Comparison of ENCODE assay signal across 8 cellular contexts in the genomic region with DNA sequence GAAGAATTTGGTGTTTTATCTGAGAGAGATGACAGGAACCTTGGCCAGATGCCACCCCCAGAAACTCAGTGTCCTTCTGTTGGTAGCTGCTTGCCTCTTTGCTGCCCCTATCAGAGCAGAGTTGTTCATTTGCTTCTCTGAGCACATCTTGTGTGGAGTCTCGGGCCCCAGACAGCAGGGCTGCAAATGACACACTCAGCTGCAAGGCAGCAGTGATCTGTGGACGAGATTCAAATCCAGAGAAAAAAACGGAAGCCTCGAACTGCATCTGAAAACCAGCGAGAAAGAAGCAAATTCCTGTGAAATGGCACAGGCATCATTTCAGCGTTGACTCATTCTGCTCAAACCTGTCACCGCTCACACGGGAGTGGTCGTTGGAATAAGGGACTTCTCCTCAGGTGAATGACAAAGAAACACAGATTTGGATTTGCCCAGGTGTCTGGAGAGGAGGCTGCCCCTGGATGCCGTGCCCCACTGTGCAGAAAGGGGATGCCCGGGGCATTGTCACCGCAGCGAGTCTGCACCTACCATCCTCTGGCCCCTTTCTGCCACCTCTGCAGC.
DNase-seq lines count a peak whose midpoint lies in the region; ATAC-seq and TF ChIP-seq lines count a peak whose summit lies in the region.

No MANE protein-coding gene starts in this region.

- no peak overlapping the region for H2BK20ac ChIP-seq in IMR-90 (ENCODE audit: low read depth, low read length)
- H2BK20ac ChIP-seq in H9 (ENCODE audit: low read depth, low read length, poor library complexity, severe bottlenecking) = no peak overlapping the region

- peaks cover 2% of the 10 kb centered on the region; the same call in 1 of the 2 replicates for H3K27me3 Mint-ChIP-seq in H9 (ENCODE audit: low read depth)

- H3T11ph ChIP-seq in H9 (ENCODE audit: low read length) = no peak overlapping the region

- H3K56ac ChIP-seq in IMR-90 (ENCODE audit: extremely low read depth, insufficient read depth, low read length) (no peak overlapping the region), H9 (ENCODE audit: insufficient read length, low read depth, low read length) (no peak overlapping the region)

- H3K9me1 ChIP-seq in IMR-90 (ENCODE audit: insufficient read depth, low read length) = no peaks in the 10 kb centered on the region

- H3K27ac ChIP-seq in IMR-90 (ENCODE audit: insufficient read depth, low read length) = no peak overlapping the region
- peak overlapping the region; percentile 22 for H3K27ac ChIP-seq in lower lobe of right lung
- H3K27ac ChIP-seq in H9 (ENCODE audit: insufficient read length, low read depth, low read length) = no peak overlapping the region

- H2AFZ ChIP-seq in IMR-90 (replicated peaks; ENCODE audit: low read length, poor library complexity) = peak overlapping the region; percentile 26
- no peak overlapping the region for H2AFZ ChIP-seq in H9 (ENCODE audit: low read length)

- H4K8ac ChIP-seq in IMR-90 (ENCODE audit: low read depth in 2 of 2, low read length in 2 of 2) = no peak overlapping the region
- no peak overlapping the region for H4K8ac ChIP-seq in H9 (replicated peaks; ENCODE audit: insufficient read length, low read depth, low read length)

- DNase-seq in NCI-H526 (lab: John Stamatoyannopoulos, UW) = peak; percentile 18 to 61
- no peak for DNase-seq in NCI-H526 treated with DMSO at 0.1 percent for 48 hours (lab: John Stamatoyannopoulos, UW)
- peak; percentile 7 for DNase-seq in IMR-90
- peak; percentile 81 for DNase-seq in activated CD8-positive, alpha-beta memory T cell treated with anti-CD3 and anti-CD28 coated beads, Interleukin-2, amount 50 U/mL, for 48 hours
- DNase-seq in lower lobe of right lung = no peak
- peak; percentile 53 for DNase-seq in stimulated activated naive CD4-positive, alpha-beta T cell treated with Interleukin-2 at 50 U/mL for 16 hours (lab: John Stamatoyannopoulos, UW)
- DNase-seq in H9 = no peak

- H2BK5ac ChIP-seq in IMR-90 (ENCODE audit: low read depth, low read length, poor library complexity, severe bottlenecking) = no peak overlapping the region
- no peak overlapping the region for H2BK5ac ChIP-seq in H9 (ENCODE audit: insufficient read length, low read length)

- H2BK120ac ChIP-seq in IMR-90 (ENCODE audit: low read depth, low read length) (no peak overlapping the region), H9 (ENCODE audit: low read depth, low read length, poor library complexity, severe bottlenecking) (no peak overlapping the region)

- H3K23me2 ChIP-seq in H9 (ENCODE audit: insufficient read length, low read depth, low read length, poor library complexity, severe bottlenecking) = no peaks in the 10 kb centered on the region

- H3K18ac ChIP-seq in IMR-90 (ENCODE audit: low read depth, low read length) (no peak overlapping the region), H9 (ENCODE audit: insufficient read length, low read depth, low read length) (no peak overlapping the region)

- no peak for TF ChIP-seq RAD21 in IMR-90 (IDR thresholded peaks at IDR 0.05; ENCODE audit: low read length)

- no peak overlapping the region for H2AK9ac ChIP-seq in IMR-90 (replicated peaks; ENCODE audit: low read depth, low read length, poor library complexity)

- H3K9ac ChIP-seq in IMR-90 (ENCODE audit: low read depth, low read length) (no peak overlapping the region), H9 (ENCODE audit: extremely low read depth, insufficient read length, low read length) (no peak overlapping the region)

- no peak overlapping the region for H3K4me3 Mint-ChIP-seq in H9

- no peaks in the 10 kb centered on the region for H3K79me2 ChIP-seq in H9 (ENCODE audit: insufficient read depth, low read length)

- intact Hi-C loops in IMR-90 (cut with micrococcal nuclease) = no loop called here
- intact Hi-C loops in lower lobe of right lung (cut with DNase I) = no loop called here

- H3K4me1 ChIP-seq in IMR-90 (ENCODE audit: control insufficient read depth, insufficient read depth, low read length) (peaks cover 5% of the 10 kb centered on the region; the same call in 1 of the 2 replicates), lower lobe of right lung (peaks cover 27% of the 10 kb centered on the region), H9 (ENCODE audit: insufficient read depth, low read length) (no peaks in the 10 kb centered on the region)

- H2BK12ac ChIP-seq in H9 (ENCODE audit: insufficient read length, low read depth, low read length) = no peak overlapping the region

- peaks cover 20 to 22% of the 10 kb centered on the region in 2 experiments for H3K4me1 Mint-ChIP-seq in H9

- H2AK5ac ChIP-seq in IMR-90 (ENCODE audit: low read depth, low read length) = no peak overlapping the region
- H2AK5ac ChIP-seq in H9 (ENCODE audit: insufficient read length, low read length) = no peak overlapping the region

- H4K91ac ChIP-seq in IMR-90 (ENCODE audit: insufficient read depth, low read depth, low read length) (no peak overlapping the region), H9 (ENCODE audit: insufficient read length, low read depth, low read length) (no peak overlapping the region)

- no peak overlapping the region for H4K5ac ChIP-seq in IMR-90 (ENCODE audit: low read depth, low read length)
- H4K5ac ChIP-seq in H9 (ENCODE audit: insufficient read length, low read depth, low read length) = no peak overlapping the region

- H3K27ac Mint-ChIP-seq in H9 = peak overlapping the region in 1 of 3 experiments; percentile 57; a peak in 1 of 7 replicates

- H3K4me3 ChIP-seq in IMR-90 (ENCODE audit: insufficient read depth, low read depth, low read length) (no peak overlapping the region), lower lobe of right lung (no peak overlapping the region)

- no TSS peak for BruUV-seq in IMR-90 (replicated peaks; lab: Mats Ljungman, UMichigan)

- 67% methylated on average over 6 of the region's 13 CpGs; no CpG with 5 or more reads in 1 of the 2 experiments for WGBS in IMR-90 (ENCODE audit: extremely low coverage in 2 of 2, insufficient read length in 1 of 2), 2 experiments
- WGBS in H9 (ENCODE audit: extremely low coverage, insufficient read length, low lambda C conversion rate) = no CpG with 5 or more reads among the region's 13 CpGs

- CTCF ChIA-PET in IMR-90 (lab: Yijun Ruan, JAX) = no interaction called here

- H3K4me2 ChIP-seq in IMR-90 (ENCODE audit: low read depth, low read length) (no peak overlapping the region), H9 (ENCODE audit: insufficient read depth, insufficient read length, low read length) (no peak overlapping the region)

- in situ Hi-C loops in IMR-90 (cut with MboI; ENCODE audit: low sequenced_read_pairs) = no loop called here

- no peaks in the 10 kb centered on the region for H3K36me3 Mint-ChIP-seq in H9 (ENCODE audit: insufficient read depth in 1 of 3, low read depth in 3 of 3)

- dilution Hi-C loops in IMR-90 (cut with HindIII; ENCODE audit: low sequenced_read_pairs, unreplicated experiment) = no loop called here

- no peak overlapping the region for H3K23ac ChIP-seq in IMR-90 (ENCODE audit: low read depth, low read length)
- H3K23ac ChIP-seq in H9 (ENCODE audit: insufficient read length, low read depth, low read length) = no peak overlapping the region

- H4K20me1 ChIP-seq in IMR-90 (ENCODE audit: insufficient read depth, low read length) (no peaks in the 10 kb centered on the region), H9 (ENCODE audit: control insufficient read depth, insufficient read depth, insufficient read length) (no peaks in the 10 kb centered on the region)

- H3K9me3 Mint-ChIP-seq in H9 = peaks cover 0 to 3% of the 10 kb centered on the region in 2 experiments; a peak in 1 of 5 replicates

- H3K27me3 ChIP-seq in IMR-90 (ENCODE audit: control insufficient read depth, insufficient read depth, low read length) (no peaks in the 10 kb centered on the region), lower lobe of right lung (ENCODE audit: low read depth) (no peaks in the 10 kb centered on the region), H9 (ENCODE audit: insufficient read depth, low read length) (no peaks in the 10 kb centered on the region)

- no peak for TF ChIP-seq POLR2A in IMR-90 (IDR thresholded peaks at IDR 0.05; ENCODE audit: low read depth, low read length)

- POLR2A ChIA-PET in IMR-90 (lab: Charles Lee; ENCODE audit: unreplicated experiment) = no interaction called here

- H3K36me3 ChIP-seq in IMR-90 (ENCODE audit: control insufficient read depth, insufficient read depth, low read length) = no peaks in the 10 kb centered on the region
- H3K36me3 ChIP-seq in lower lobe of right lung = no peaks in the 10 kb centered on the region

- ATAC-seq in IMR-90 (ENCODE audit: low read depth) (peak; percentile 53), lower lobe of right lung (peak; percentile 9 to 29), GM18870 (IDR thresholded peaks at IDR 0.05; ENCODE audit: unreplicated experiment) (no peak)

- 0 out of 2 replicates have a peak overlapping the region, but pooled peaks have one; percentile 2 for H3K14ac ChIP-seq in IMR-90 (replicated peaks; ENCODE audit: low read depth, low read length)
- H3K14ac ChIP-seq in H9 (ENCODE audit: insufficient read depth, low read length) = no peak overlapping the region

- H3K79me1 ChIP-seq in IMR-90 (ENCODE audit: low read depth in 1 of 2, low read length in 2 of 2) (no peaks in the 10 kb centered on the region), H9 (ENCODE audit: insufficient read depth, low read depth, low read length, poor library complexity, severe bottlenecking) (no peaks in the 10 kb centered on the region)

- H2BK15ac ChIP-seq in IMR-90 (ENCODE audit: low read depth, low read length) (no peak overlapping the region), H9 (ENCODE audit: low read depth, low read length) (no peak overlapping the region)

- H3K4ac ChIP-seq in IMR-90 (ENCODE audit: low read depth, low read length) = peak overlapping the region; percentile 22
- H3K4ac ChIP-seq in H9 (ENCODE audit: low read depth, low read length) = no peak overlapping the region

- peaks cover 4% of the 10 kb centered on the region for H3K9me3 ChIP-seq in IMR-90 (ENCODE audit: control insufficient read depth, insufficient read depth, low read length)
- H3K9me3 ChIP-seq in lower lobe of right lung = no peaks in the 10 kb centered on the region
- no peaks in the 10 kb centered on the region for H3K9me3 ChIP-seq in H9 (ENCODE audit: control insufficient read depth, low read depth, low read length)

- TF ChIP-seq CTCF in IMR-90 (conservative IDR thresholded peaks at IDR 0.05; ENCODE audit: low read depth, low read length) (no peak), lower lobe of right lung (IDR thresholded peaks at IDR 0.05) (no peak), H9 (conservative IDR thresholded peaks at IDR 0.05) (no peak)

TF ChIP-seq in IMR-90, 13 proteins besides CTCF, POLR2A, EP300 and RAD21 (continues in another document):
- TF ChIP-seq MXI1 (IDR thresholded peaks at IDR 0.05; ENCODE audit: borderline replicate concordance, low read depth, low read length) (no peak), BHLHE40 (IDR thresholded peaks at IDR 0.05; ENCODE audit: low read depth, low read length) (no peak), MAFK (IDR thresholded peaks at IDR 0.05; ENCODE audit: low read depth, low read length) (no peak), SMC3 (IDR thresholded peaks at IDR 0.05; ENCODE audit: low read depth, low read length) (no peak), RCOR1 (IDR thresholded peaks at IDR 0.05; ENCODE audit: insufficient replicate concordance, low read length) (no peak), MAZ (IDR thresholded peaks at IDR 0.05; ENCODE audit: borderline replicate concordance, low read depth, low read length) (no peak)

Comparison
In these comparisons a context has a peak if more than half of its experiments do, and no peak if none do; other contexts are left out.
1. DNase-seq: peak in NCI-H526 (2 of 2), IMR-90 (single experiment), activated CD8-positive, alpha-beta memory T cell treated with anti-CD3 and anti-CD28 coated beads, Interleukin-2, amount 50 U/mL, for 48 hours (single experiment) and stimulated activated naive CD4-positive, alpha-beta T cell treated with Interleukin-2 at 50 U/mL for 16 hours (single experiment); none in NCI-H526 treated with DMSO at 0.1 percent for 48 hours (single experiment), lower lobe of right lung (single experiment) and H9 (single experiment).